Comparison of ENCODE assay signal across 9 cellular contexts in the genomic region with DNA sequence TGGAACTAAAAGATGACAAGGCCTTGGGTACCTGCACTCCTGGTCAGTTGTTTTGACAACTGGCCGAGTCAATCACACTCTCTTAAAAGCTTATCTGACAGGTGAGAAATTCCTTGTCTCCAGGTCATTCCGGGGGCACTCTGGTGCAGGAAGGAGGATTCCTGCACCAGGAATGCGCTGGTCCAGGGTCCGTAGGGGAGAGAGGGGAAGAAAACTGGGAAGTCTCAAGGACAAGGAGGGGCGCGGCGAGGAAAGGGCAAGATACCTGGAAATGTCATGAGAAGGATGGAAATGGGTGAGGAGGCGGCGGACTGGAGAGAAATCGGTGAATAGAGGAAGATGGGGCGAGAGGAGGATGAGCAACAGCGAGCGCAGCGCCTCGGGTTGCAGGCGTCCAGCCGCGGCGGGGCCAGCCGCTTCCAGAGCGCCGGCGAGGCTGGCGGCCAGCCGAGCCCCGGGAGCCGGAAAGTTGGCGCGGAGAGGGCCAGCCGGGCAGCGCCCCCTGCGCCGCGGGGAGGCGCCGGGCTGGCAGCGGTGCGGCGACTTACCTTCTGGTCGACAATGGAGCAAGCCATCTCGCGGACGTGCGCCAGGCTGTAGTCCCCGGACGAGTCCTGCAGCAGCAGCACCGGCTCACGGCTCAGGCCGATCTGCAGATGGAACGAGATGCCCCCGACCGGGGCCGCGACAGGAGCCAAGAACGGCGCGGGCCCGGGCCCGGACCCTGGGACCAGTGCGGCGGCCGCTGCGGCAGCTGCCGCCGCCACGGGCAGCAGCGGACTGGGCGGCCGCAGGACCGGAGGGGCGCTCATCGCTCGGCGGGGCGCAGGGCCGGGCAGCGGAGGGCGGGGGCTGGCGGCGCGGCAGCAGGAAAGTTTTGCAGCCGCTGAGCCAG. TPM values are rescaled to one million over a fixed set of nuclear protein-coding genes. Genes with fewer than 3 reads are reported as not detected.
DNase-seq lines count a peak whose midpoint lies in the region; ATAC-seq, FAIRE-seq and TF ChIP-seq lines count a peak whose summit lies in the region.
"Had no signal": no experiment of that assay in that cellular context is flagged by ENCODE, and none has a peak within 500 bp of the region (broad histone marks: within the 10 kb centered on the region; RNA-seq: fewer than 3 reads in every experiment).

No MANE protein-coding gene starts in this region.

- peak overlapping the region; percentile 45; the same call in 1 of the 2 replicates for H2AFZ ChIP-seq in K562 (ENCODE audit: low read depth, low read length)

- H3K9ac ChIP-seq in K562 (ENCODE audit: insufficient read depth in 1 of 2, low read depth in 2 of 2, low read length in 2 of 2): no peak overlapping the region; a peak in 1 of 4 replicates

- no peak for TF ChIP-seq EP300 in K562 (IDR thresholded peaks at IDR 0.05; ENCODE audit: low read length)

- POLR2A ChIA-PET in K562 (lab: Yijun Ruan, JAX): no interaction called here

- ATAC-seq in GM21717 (IDR thresholded peaks at IDR 0.05; ENCODE audit: unreplicated experiment): peak; percentile 57
- peak; percentile 77 for ATAC-seq in K562
- ATAC-seq in psoas muscle: peak; percentile 50 to 82 (median 70)

- CTCF ChIA-PET in K562 (lab: Yijun Ruan, JAX; ENCODE audit: low intra/inter-chr PET ratio): no interaction called here

- no TSS peak for BruUV-seq in K562 (replicated peaks; lab: Mats Ljungman, UMichigan)

- DNase-seq in EL (peak; percentile 64), NCI-H128 (lab: John Stamatoyannopoulos, UW; ENCODE audit: unreplicated experiment) (peak; percentile 14), K562 (ENCODE audit: extremely low read depth in 1 of 4, low spot score in 3 of 4) (peak in 2 of 4 experiments; percentile 13 to 15), hypothalamus (lab: John Stamatoyannopoulos, UW) (peak in 44 of 51 donors; percentile 15 to 78 (median 54)), psoas muscle (peak; percentile 56 to 82), amniotic stem cell (lab: John Stamatoyannopoulos, UW) (no peak)
- no peak for DNase-seq in activated effector memory CD4-positive, alpha-beta T cell treated with Interleukin-2 at 50 U/mL for 16 hours

- FAIRE-seq in K562 (lab: Jason Lieb, UNC): no peak

- peaks cover 0 to 20% of the 10 kb centered on the region in 2 experiments; a peak in 2 of 5 replicates for H3K27me3 ChIP-seq in K562 (ENCODE audit: control insufficient read depth in 2 of 2, insufficient read depth in 2 of 2, low read length in 2 of 2)
- H3K27me3 ChIP-seq in psoas muscle (ENCODE audit: insufficient read depth in 3 of 3, low read length in 2 of 3): no peaks in the 10 kb centered on the region

- H3K4me3 ChIP-seq in K562 (peak overlapping the region; percentile 42), psoas muscle (peak overlapping the region; percentile 67)

- H3K36me3 ChIP-seq in K562 (ENCODE audit: control insufficient read depth, insufficient read depth, low read length): no peaks in the 10 kb centered on the region
- no peaks in the 10 kb centered on the region for H3K36me3 ChIP-seq in psoas muscle (ENCODE audit: insufficient read depth in 1 of 2, low read depth in 1 of 2)

- TF ChIP-seq CTCF in K562 (IDR thresholded peaks at IDR 0.05 in 2 of 3, conservative IDR thresholded peaks at IDR 0.05 in 1 of 3; ENCODE audit: insufficient read depth in 2 of 3, low read depth in 1 of 3, low read length in 3 of 3): no peak
- no peak for TF ChIP-seq CTCF in psoas muscle (IDR thresholded peaks at IDR 0.05)

- WGBS in K562 (ENCODE audit: insufficient coverage, low coverage, missing lambda C conversion rate): 0% methylated on average over 3 of the region's 82 CpGs
- 0 to 1% (median 0%) methylated on average over 67 to 82 of the region's 82 CpGs for WGBS in psoas muscle, 3 donors

- no peaks in the 10 kb centered on the region for H3K79me2 ChIP-seq in K562 (ENCODE audit: control insufficient read depth, insufficient read depth, low read length)

- in situ Hi-C loops in K562 (cut with MboI): no loop called here

- H3K27ac ChIP-seq in K562 (ENCODE audit: extremely low read depth, low read depth, low read length) (no peak overlapping the region), psoas muscle (peak overlapping the region; percentile 49)

- H3K4me1 ChIP-seq in K562 (replicated peaks in 1 of 2; ENCODE audit: control insufficient read depth in 2 of 2, insufficient read depth in 2 of 2, low read length in 2 of 2): peaks cover 0 to 13% of the 10 kb centered on the region in 2 experiments; a peak in 2 of 5 replicates
- H3K4me1 ChIP-seq in psoas muscle: peaks cover 12% of the 10 kb centered on the region

- no peaks in the 10 kb centered on the region for H3K9me3 ChIP-seq in K562 (replicated peaks; ENCODE audit: control insufficient read depth, insufficient read depth, low read depth, low read length)
- no peaks in the 10 kb centered on the region for H3K9me3 ChIP-seq in psoas muscle

- intact Hi-C loops in K562 (cut with micrococcal nuclease): no loop called here
- intact Hi-C loops in psoas muscle (cut with DNase I): no loop called here

- TF ChIP-seq RAD21 in K562 (CRISPR knock-in tag; conservative IDR thresholded peaks at IDR 0.05 in 1 of 2, IDR thresholded peaks at IDR 0.05 in 1 of 2): no peak

- H4K20me1 ChIP-seq in K562 (replicated peaks; ENCODE audit: control insufficient read depth, insufficient read depth, low read length): no peaks in the 10 kb centered on the region

- H3K4me2 ChIP-seq in K562 (ENCODE audit: insufficient read depth, low read length): no peak overlapping the region

- no peaks in the 10 kb centered on the region for H3K9me1 ChIP-seq in K562 (ENCODE audit: control insufficient read depth, insufficient read depth, low read length)

- TF ChIP-seq POLR2A in K562 (conservative IDR thresholded peaks at IDR 0.05): no peak

TF ChIP-seq in K562, 482 proteins besides CTCF, POLR2A, EP300 and RAD21 (continues in another document):
- TF ChIP-seq CBFA2T3 (IDR thresholded peaks at IDR 0.05) (no peak), YY1 (IDR thresholded peaks at IDR 0.05; ENCODE audit: borderline replicate concordance in 1 of 3, control insufficient read depth in 1 of 3, extremely low read depth in 1 of 3, insufficient read depth in 3 of 3, insufficient read length in 1 of 3, insufficient replicate concordance in 2 of 3, low read depth in 1 of 3, low read length in 2 of 3) (no peak), ZFX (CRISPR knock-in tag; IDR thresholded peaks at IDR 0.05) (no peak), ZNF586 (CRISPR knock-in tag; conservative IDR thresholded peaks at IDR 0.05) (no peak)

RNA-seq across cellular contexts. Expression of a gene that starts 0.7 kb away (rescaled TPM):
- total RNA-seq in K562 (2011; cell fraction: chromatin; rRNA removed; ENCODE audit: low replicate concordance): 0.44 and 0.51 TPM in 2 replicates
- total RNA-seq in K562 (2011; cell fraction: nucleolus; rRNA removed): 0.39 TPM in 1 of 2 replicates, not detected in the other
- total RNA-seq in K562 (2011; cell fraction: nucleoplasm; rRNA removed): 0.22 TPM in 1 of 2 replicates, not detected in the other
- total RNA-seq in K562 (2014; rRNA removed): not detected in 2 replicates
- total RNA-seq in K562 (2014; rRNA removed; fragmentation: Illumina TruSeq; extraction: Trizol): 0.10 and 0.15 TPM in 2 replicates
- total RNA-seq in K562 (2015; rRNA removed; fragmentation: Illumina TruSeq; extraction: Trizol): 0.08 and 0.11 TPM in 2 replicates
- 0.16 TPM in 2 replicates for total RNA-seq in K562 (2021)
- 0.08 TPM in 1 of 2 replicates, not detected in the other for polyA plus RNA-seq in K562 (2011; rRNA removed)
- 0.01 TPM in 2 replicates for polyA plus RNA-seq in K562 (2011; cell fraction: cytosol; rRNA removed)
- 0.09 TPM in 1 of 2 replicates, not detected in the other for polyA plus RNA-seq in K562 (2011; cell fraction: nucleus; rRNA removed)
- 0.13 and 1.1 TPM in 2 replicates for polyA plus RNA-seq in K562 (2012)
- 0.10 and 0.15 TPM in 2 replicates for polyA plus RNA-seq in K562 (2014; fragmentation: Illumina TruSeq; extraction: Trizol)
- polyA plus RNA-seq in K562 (2014; fragmentation: Nextera tagmentation; extraction: Ambion mirVana): under 1 TPM; 0.04 to 0.25 TPM
- polyA plus RNA-seq in K562 (2014; rRNA removed): 0.16 and 0.19 TPM in 2 replicates
- 0.18 TPM in 1 of 2 replicates, not detected in the other for polyA minus RNA-seq in K562 (2011; rRNA and poly(A)+ RNA removed)
- polyA minus RNA-seq in K562 (2011; cell fraction: cytosol; rRNA and poly(A)+ RNA removed): not detected in 2 replicates
- polyA minus RNA-seq in K562 (2011; cell fraction: nucleus; rRNA and poly(A)+ RNA removed): not detected in 2 replicates
- total RNA-seq in psoas muscle: 1 to 10 TPM in 3 of 4 donors, under 1 TPM in 1; 0.79 to 2.5 (median 1.5) TPM
- polyA plus RNA-seq in psoas muscle: 1 to 10 TPM in 2 of 3 donors, under 1 TPM in 1; 0.65 to 1.5 (median 1.2) TPM
- total RNA-seq: T-helper 2 cell treated with Interferon-gamma antibody and Interleukin-4, amounts not matched to agents 100 ng/mL and 5 ng/mL, for 36 hours had no signal

Comparison
In these comparisons a context has a peak if more than half of its experiments do, and no peak if none do; other contexts are left out.
1. DNase-seq: peak in EL (single experiment), NCI-H128 (single experiment), hypothalamus (44 of 51) and psoas muscle (2 of 2); none in activated effector memory CD4-positive, alpha-beta T cell treated with Interleukin-2 at 50 U/mL for 16 hours (single experiment) and amniotic stem cell (single experiment).
2. Peak in every context shown above with its lines, with median percentiles within 50 percentile points of each other: ATAC-seq.